ENCODE assay signal across 8 cellular contexts in genomic region chr4:165255439-165255838, GRCh38. TPM values are rescaled to one million over a fixed set of nuclear protein-coding genes. Genes with fewer than 3 reads are reported as not detected.
DNase-seq lines count a peak whose midpoint lies in the region; ATAC-seq and TF ChIP-seq lines count a peak whose summit lies in the region.
"Not testable (repeated sequence)": the region's sequence is repeated elsewhere in the genome, so short reads cannot be mapped to it uniquely, and the experiment has no call there.

No MANE protein-coding gene starts in this region.

- TF ChIP-seq CTCF in fibroblast of pulmonary artery (IDR thresholded peaks at IDR 0.05; ENCODE audit: low read length, missing control alignments); upper lobe of left lung (IDR thresholded peaks at IDR 0.05): not testable (repeated sequence)

- ATAC-seq in GM18517 (IDR thresholded peaks at IDR 0.05; ENCODE audit: unreplicated experiment): peak; percentile 95
- ATAC-seq in upper lobe of left lung (ENCODE audit: low FRiP score in 2 of 2): peak; percentile 87 to 92

- TF ChIP-seq EP300 in upper lobe of left lung (IDR thresholded peaks at IDR 0.05): not testable (repeated sequence)

- H3K4me3 ChIP-seq in fibroblast of pulmonary artery (replicated peaks; ENCODE audit: low read depth, low read length); upper lobe of left lung: not testable (repeated sequence)

- H3K36me3 ChIP-seq in upper lobe of left lung: not testable (repeated sequence)

- not testable (repeated sequence) for H3K27me3 ChIP-seq in upper lobe of left lung

- 15 to 28% methylated on average over 4 of the region's 4 CpGs for WGBS in upper lobe of left lung, 2 donors

- TF ChIP-seq POLR2A in upper lobe of left lung (IDR thresholded peaks at IDR 0.05): not testable (repeated sequence)

- H3K27ac ChIP-seq in upper lobe of left lung: peak overlapping the region; percentile 26 to 85 (median 69)

- H3K9me3 ChIP-seq in upper lobe of left lung: not testable (repeated sequence)

- DNase-seq in HCEC 1CT: peak; percentile 31
- peak; percentile 53 for DNase-seq in HK-2 (ENCODE audit: unreplicated experiment)
- DNase-seq in T-helper 1 cell: peak in 3 of 5 donors; percentile 5 to 71 (median 21)
- DNase-seq in activated T-helper 9 cell treated with anti-CD3 and anti-CD28 coated beads, Interleukin-2, amount 50 U/mL, for 16 hours (ENCODE audit: low read depth): peak; percentile 2
- DNase-seq in fibroblast of pulmonary artery (ENCODE audit: low read depth): peak; percentile 87
- peak; percentile 44 for DNase-seq in non-pigmented ciliary epithelial cell (ENCODE audit: low read depth)
- peak in 1 of 2 donors; percentile 77 for DNase-seq in upper lobe of left lung

- H3K4me1 ChIP-seq in upper lobe of left lung: peaks cover 16 to 18% (median 17%) of the 10 kb centered on the region in 4 donors

RNA-seq across cellular contexts. Expression of gene KLHL2, which starts 48.1 kb away (rescaled TPM):
- total RNA-seq in upper lobe of left lung: 10 to 100 TPM; 25.1 to 57.6 (median 41.5) TPM
